ENCODE assay signal across 12 cellular contexts in genomic region chr9:90770339-90770738, GRCh38. TPM values are rescaled to one million over a fixed set of nuclear protein-coding genes. Genes with fewer than 3 reads are reported as not detected.
DNase-seq lines count a peak whose midpoint lies in the region; ATAC-seq, FAIRE-seq and TF ChIP-seq lines count a peak whose summit lies in the region.
"Had no signal": no experiment of that assay in that cellular context is flagged by ENCODE, and none has a peak within 500 bp of the region (broad histone marks: within the 10 kb centered on the region; RNA-seq: fewer than 3 reads in every experiment).

No MANE protein-coding gene starts in this region.

- H3K4me3 Mint-ChIP-seq in CD14-positive monocyte (no peak overlapping the region), Caco-2 (ENCODE audit: unreplicated experiment) (no peak overlapping the region)
- H3K4me3 Mint-ChIP-seq: activated T-helper 1 cell treated with anti-CD3 and anti-CD28 coated beads, Interleukin-12 subunit alpha, Interleukin-12 subunit beta, Interleukin-2, Interleukin-4 antibody, amounts not matched to agents 30 ng/mL and 10 ng/mL and 1 ng/mL, durations not matched to agents 14 hours and 24 hours and 36 hours had no signal

- peak; percentile 48 for ATAC-seq in HG03103 (IDR thresholded peaks at IDR 0.05; ENCODE audit: low read depth, unreplicated experiment)

- H3K27me3 Mint-ChIP-seq in CD14-positive monocyte (ENCODE audit: low read depth in 3 of 3) (peaks cover 0 to 2% (median 0%) of the 10 kb centered on the region in 3 donors), Caco-2 (ENCODE audit: insufficient read depth, unreplicated experiment) (no peaks in the 10 kb centered on the region)

- FAIRE-seq in GM19239 (lab: Jason Lieb, UNC): peak; percentile 92

- H3K9me3 ChIP-seq in OCI-LY3 (ENCODE audit: insufficient read depth, low read length): peaks cover 36% of the 10 kb centered on the region
- H3K9me3 ChIP-seq in Caco-2: 0 out of 2 replicates have a peak, but pooled peaks cover 11% of the 10 kb centered on the region
- H3K9me3 ChIP-seq: breast epithelium had no signal

- intact Hi-C loops in CD14-positive monocyte (cut with micrococcal nuclease): loop anchor here (5.0 to 10.0 kb wide), 2 partner anchors 37 to 54 kb away; no protein-coding TSS in a partner anchor
- intact Hi-C loops in Caco-2 (cut with micrococcal nuclease; ENCODE audit: unreplicated experiment): loop anchor here (5.0 kb wide), 2 partner anchors 102 to 628 kb away; no protein-coding TSS in a partner anchor

- H3K27ac ChIP-seq in OCI-LY3 (ENCODE audit: low read length): peak overlapping the region; percentile 99
- H3K27ac ChIP-seq: breast epithelium had no signal

- H3K9me3 Mint-ChIP-seq in CD14-positive monocyte (peaks cover 3 to 30% (median 19%) of the 10 kb centered on the region in 7 donors), Caco-2 (ENCODE audit: unreplicated experiment) (no peaks in the 10 kb centered on the region)

- H3K27ac Mint-ChIP-seq in CD14-positive monocyte (peak overlapping the region; percentile 5 to 89 (median 81)), Caco-2 (ENCODE audit: unreplicated experiment) (no peak overlapping the region)
- H3K27ac Mint-ChIP-seq: activated T-helper 1 cell treated with anti-CD3 and anti-CD28 coated beads, Interleukin-12 subunit alpha, Interleukin-12 subunit beta, Interleukin-2, Interleukin-4 antibody, amounts not matched to agents 30 ng/mL and 10 ng/mL and 1 ng/mL, durations not matched to agents 14 hours and 24 hours and 36 hours had no signal

- POLR2A ChIA-PET in Caco-2 (lab: Charles Lee): no interaction called here

- peak overlapping the region; percentile 51 for H3K9ac ChIP-seq in OCI-LY3 (ENCODE audit: low read length)

- CTCF ChIA-PET in Caco-2 (lab: Charles Lee): no interaction called here

- BruUV-seq in Caco-2 (replicated peaks; lab: Mats Ljungman, UMichigan): no TSS peak

- H4K20me1 ChIP-seq in OCI-LY3 (ENCODE audit: insufficient read depth, low read length): no peaks in the 10 kb centered on the region

- peak overlapping the region; percentile 44 for H3K4me3 ChIP-seq in OCI-LY3 (ENCODE audit: low read length)
- no peak overlapping the region for H3K4me3 ChIP-seq in Caco-2 (ENCODE audit: low read depth, low read length)
- H3K4me3 ChIP-seq: breast epithelium had no signal

- peak overlapping the region; percentile 68 for H3K4me2 ChIP-seq in OCI-LY3 (ENCODE audit: low read length)

- DNase-seq in CD14-positive monocyte (ENCODE audit: low spot score) (peak; percentile 66), GM19239 (ENCODE audit: insufficient read length, low spot score) (no peak), mesenteric fat pad (ENCODE audit: low spot score) (no peak), Caco-2 (no peak), epidermal melanocyte (ENCODE audit: insufficient read length, low spot score) (no peak), RPMI8226 (no peak)
- DNase-seq: erythroblast, NCI-H1694 treated with DMSO at 0.1 percent for 48 hours had no signal

- H3K36me3 ChIP-seq in OCI-LY3 (replicated peaks; ENCODE audit: low read depth, low read length): peaks cover 37% of the 10 kb centered on the region
- H3K36me3 ChIP-seq in Caco-2 (ENCODE audit: control insufficient read depth, insufficient read depth, low read length): no peaks in the 10 kb centered on the region
- H3K36me3 ChIP-seq: breast epithelium had no signal

- H3K27me3 ChIP-seq in OCI-LY3 (ENCODE audit: low read depth, low read length) (no peaks in the 10 kb centered on the region), Caco-2 (replicated peaks; ENCODE audit: control insufficient read depth, insufficient read depth, low read length) (no peaks in the 10 kb centered on the region)
- H3K27me3 ChIP-seq: breast epithelium had no signal

- H3K4me1 ChIP-seq in OCI-LY3 (ENCODE audit: low read length) (peaks cover 64% of the 10 kb centered on the region), Caco-2 (no peaks in the 10 kb centered on the region)
- H3K4me1 ChIP-seq: breast epithelium had no signal

- H3K4me1 Mint-ChIP-seq in CD14-positive monocyte (peaks cover 59% of the 10 kb centered on the region), Caco-2 (ENCODE audit: low read depth, unreplicated experiment) (no peaks in the 10 kb centered on the region)

- H3K79me2 ChIP-seq in OCI-LY3 (ENCODE audit: low read length): no peaks in the 10 kb centered on the region

- no peak for TF ChIP-seq CTCF in CD14-positive monocyte (IDR thresholded peaks at IDR 0.05)
- no peak for TF ChIP-seq CTCF in OCI-LY3 (IDR thresholded peaks at IDR 0.05; ENCODE audit: low read depth, low read length)
- TF ChIP-seq CTCF in Caco-2 (IDR thresholded peaks at IDR 0.05; ENCODE audit: insufficient read depth in 1 of 2, low read depth in 1 of 2, low read length in 1 of 2, severe bottlenecking in 1 of 2, unreplicated experiment in 1 of 2): no peak

- no peaks in the 10 kb centered on the region for H3K36me3 Mint-ChIP-seq in CD14-positive monocyte
- H3K36me3 Mint-ChIP-seq in Caco-2 (ENCODE audit: insufficient read depth, unreplicated experiment): no peaks in the 10 kb centered on the region

- no peak overlapping the region for H2AFZ ChIP-seq in OCI-LY3 (ENCODE audit: low read depth, low read length)

RNA-seq across cellular contexts. Expression of gene SYK, which starts 31.3 kb away (rescaled TPM):
- polyA plus RNA-seq in CD14-positive monocyte: 100 to 1,000 TPM; 177 to 186 TPM
- total RNA-seq in mesenteric fat pad (26.7 TPM), Caco-2 (2022) (4.6 and 5.3 TPM in 2 replicates)
